ENCODE assay signal across 36 cellular contexts in genomic region chr22:44928064-44928463, GRCh38.
"Had no signal": no experiment of that assay in that cellular context is flagged by ENCODE, and none has a peak within 500 bp of the region (broad histone marks: within the 10 kb centered on the region; RNA-seq: fewer than 3 reads in every experiment).

No MANE protein-coding gene starts in this region.

- H3K27ac ChIP-seq: adrenal gland, ascending aorta, cardiac muscle cell, coronary artery, dorsolateral prefrontal cortex, gastroesophageal sphincter, upper lobe of left lung, VCaP had no signal

- H3K27me3 ChIP-seq: adrenal gland, ascending aorta, cardiac muscle cell, dorsolateral prefrontal cortex, gastroesophageal sphincter, upper lobe of left lung had no signal

- H3K4me3 Mint-ChIP-seq: activated CD4-positive, alpha-beta memory T cell treated with anti-CD3 and anti-CD28 coated beads for 36 hours; activated CD4-positive, alpha-beta T cell treated with anti-CD3 and anti-CD28 coated beads, Interleukin-2, amount 10 ng/mL, durations not matched to agents 24 days and 14 days; activated naive CD4-positive, alpha-beta T cell treated with anti-CD3 and anti-CD28 coated beads for 36 hours; activated naive CD8-positive, alpha-beta T cell treated with anti-CD3 and anti-CD28 coated beads for 36 hours; activated T-helper 1 cell treated with anti-CD3 and anti-CD28 coated beads, Interleukin-12 subunit alpha, Interleukin-12 subunit beta, Interleukin-2, Interleukin-4 antibody, amounts not matched to agents 30 ng/mL and 10 ng/mL and 1 ng/mL, durations not matched to agents 14 hours and 24 hours and 36 hours; brain; immature natural killer cell; naive B cell; stimulated activated memory B cell treated with anti-CD40 and anti-IgM and Interleukin-4, amounts not matched to agents 10 μg/mL and 1 μg/mL and 100 μg/mL, for 72 hours; stimulated activated naive CD8-positive, alpha-beta T cell treated with anti-CD3 and anti-CD28 coated beads, Interleukin-15, amount 100 ng/mL, for 72 hours; T-helper 1 cell treated with Interleukin-12 subunit alpha and Interleukin-12 subunit beta and Interleukin-4 antibody, amounts not matched to agents 30 μg/mL and 1 μg/mL, for 36 hours had no signal

- H3K4me3 ChIP-seq: adrenal gland, ascending aorta, cardiac muscle cell, coronary artery, dorsolateral prefrontal cortex, gastroesophageal sphincter, upper lobe of left lung had no signal

- H3K4me1 ChIP-seq: ascending aorta, gastroesophageal sphincter, upper lobe of left lung had no signal

- H3K9me3 Mint-ChIP-seq: activated CD4-positive, alpha-beta T cell treated with anti-CD3 and anti-CD28 coated beads, Interleukin-2, amount 10 ng/mL, durations not matched to agents 24 days and 14 days; activated naive CD4-positive, alpha-beta T cell treated with anti-CD3 and anti-CD28 coated beads for 36 hours; activated T-helper 1 cell treated with anti-CD3 and anti-CD28 coated beads, Interleukin-12 subunit alpha, Interleukin-12 subunit beta, Interleukin-2, Interleukin-4 antibody, amounts not matched to agents 30 ng/mL and 10 ng/mL and 1 ng/mL, durations not matched to agents 14 hours and 24 hours and 36 hours; immature natural killer cell; stimulated activated naive CD8-positive, alpha-beta T cell treated with anti-CD3 and anti-CD28 coated beads, Interleukin-15, amount 100 ng/mL, for 72 hours; T-helper 1 cell treated with Interleukin-12 subunit alpha and Interleukin-12 subunit beta and Interleukin-4 antibody, amounts not matched to agents 30 μg/mL and 1 μg/mL, for 36 hours had no signal

- H3K9me3 ChIP-seq: adrenal gland, ascending aorta, upper lobe of left lung had no signal

- H3K4me1 Mint-ChIP-seq: activated CD4-positive, alpha-beta T cell treated with anti-CD3 and anti-CD28 coated beads, Interleukin-2, amount 10 ng/mL, durations not matched to agents 24 days and 14 days; activated naive CD8-positive, alpha-beta T cell treated with anti-CD3 and anti-CD28 coated beads for 36 hours; immature natural killer cell; naive B cell; stimulated activated memory B cell treated with anti-CD40 and anti-IgM and Interleukin-4, amounts not matched to agents 10 μg/mL and 1 μg/mL and 100 μg/mL, for 72 hours; stimulated activated naive CD8-positive, alpha-beta T cell treated with anti-CD3 and anti-CD28 coated beads, Interleukin-15, amount 100 ng/mL, for 72 hours had no signal

- H3K36me3 ChIP-seq: adrenal gland, ascending aorta, cardiac muscle cell, gastroesophageal sphincter, upper lobe of left lung had no signal

- H3K27ac Mint-ChIP-seq: activated CD4-positive, alpha-beta memory T cell treated with anti-CD3 and anti-CD28 coated beads for 36 hours; activated CD4-positive, alpha-beta T cell treated with anti-CD3 and anti-CD28 coated beads, Interleukin-2, amount 10 ng/mL, durations not matched to agents 24 days and 14 days; activated naive CD4-positive, alpha-beta T cell treated with anti-CD3 and anti-CD28 coated beads for 36 hours; activated naive CD8-positive, alpha-beta T cell treated with anti-CD3 and anti-CD28 coated beads for 36 hours; activated T-helper 1 cell treated with anti-CD3 and anti-CD28 coated beads, Interleukin-12 subunit alpha, Interleukin-12 subunit beta, Interleukin-2, Interleukin-4 antibody, amounts not matched to agents 30 ng/mL and 10 ng/mL and 1 ng/mL, durations not matched to agents 14 hours and 24 hours and 36 hours; immature natural killer cell; naive B cell; stimulated activated memory B cell treated with anti-CD40 and anti-IgM and Interleukin-4, amounts not matched to agents 10 μg/mL and 1 μg/mL and 100 μg/mL, for 72 hours; stimulated activated naive CD8-positive, alpha-beta T cell treated with anti-CD3 and anti-CD28 coated beads, Interleukin-15, amount 100 ng/mL, for 72 hours; T-helper 1 cell treated with Interleukin-12 subunit alpha and Interleukin-12 subunit beta and Interleukin-4 antibody, amounts not matched to agents 30 μg/mL and 1 μg/mL, for 36 hours had no signal

- H3K27me3 Mint-ChIP-seq: activated CD4-positive, alpha-beta T cell treated with anti-CD3 and anti-CD28 coated beads, Interleukin-2, amount 10 ng/mL, durations not matched to agents 24 days and 14 days; activated naive CD8-positive, alpha-beta T cell treated with anti-CD3 and anti-CD28 coated beads for 36 hours; brain; naive B cell had no signal

- DNase-seq: activated CD4-positive, alpha-beta memory T cell treated with anti-CD3 and anti-CD28 coated beads for 36 hours; activated CD4-positive, alpha-beta T cell treated with anti-CD3 and anti-CD28 coated beads, Interleukin-2, amount 10 ng/mL, durations not matched to agents 24 days and 14 days; activated CD8-positive, alpha-beta memory T cell treated with anti-CD3 and anti-CD28 coated beads, Interleukin-2, amount 50 U/mL, for 4 hours; activated effector memory CD4-positive, alpha-beta T cell treated with anti-CD3 and anti-CD28 coated beads, Interleukin-2, amount 50 U/mL, for 16 hours; activated naive CD4-positive, alpha-beta T cell treated with anti-CD3 and anti-CD28 coated beads for 36 hours; activated naive CD8-positive, alpha-beta T cell treated with anti-CD3 and anti-CD28 coated beads for 36 hours; activated T-cell treated with anti-CD3 and anti-CD28 coated beads, Interleukin-2, amount 50 U/mL, for 1 hour; adrenal gland; cerebellar nuclear complex; effector memory CD4-positive, alpha-beta T cell; head of caudate nucleus; hypothalamus; immature natural killer cell; naive B cell; occipital lobe; small intestine; stimulated activated CD4-positive, alpha-beta T cell treated with anti-CD3 and anti-CD28 coated beads, Interleukin-1b, Interleukin-23, amount 100 ng/mL, for 48 hours; stimulated activated CD4-positive, alpha-beta T cell treated with anti-CD3 and anti-CD28 coated beads, Interleukin-4, amount 100 ng/mL, for 4 hours; stimulated activated CD8-positive, alpha-beta memory T cell treated with anti-CD3 and anti-CD28 coated beads, Interleukin-4, amount 100 ng/mL, for 48 hours; stimulated activated naive CD8-positive, alpha-beta T cell treated with anti-CD3 and anti-CD28 coated beads, Interleukin-15, amount 100 ng/mL, for 72 hours; substantia nigra; SW 1271; T-helper 9 cell; upper lobe of left lung had no signal

- ATAC-seq: activated CD4-positive, CD25-positive, alpha-beta regulatory T cell treated with anti-CD3 and anti-CD28 coated beads, Interleukin-2, amount 50 U/mL, for 24 hours; gastroesophageal sphincter; sciatic nerve; stimulated activated memory B cell treated with anti-CD40 and anti-IgM and Interleukin-4, amounts not matched to agents 10 μg/mL and 1 μg/mL and 100 μg/mL, for 72 hours; stimulated activated naive CD8-positive, alpha-beta T cell treated with anti-CD3 and anti-CD28 coated beads, Interleukin-15, amount 100 ng/mL, for 72 hours had no signal

- H3K36me3 Mint-ChIP-seq: activated CD4-positive, alpha-beta memory T cell treated with anti-CD3 and anti-CD28 coated beads for 36 hours; activated naive CD8-positive, alpha-beta T cell treated with anti-CD3 and anti-CD28 coated beads for 36 hours; immature natural killer cell; naive B cell; stimulated activated memory B cell treated with anti-CD40 and anti-IgM and Interleukin-4, amounts not matched to agents 10 μg/mL and 1 μg/mL and 100 μg/mL, for 72 hours had no signal
